ENCODE assay signal across 1 cellular context in genomic region chr22:47102648-47103047, GRCh38.
TF ChIP-seq lines count a peak whose summit lies in the region.

No MANE protein-coding gene starts in this region.

TF ChIP-seq in HepG2, 621 proteins besides CTCF, POLR2A, EP300 and RAD21 (continued from another document):
- TF ChIP-seq ZGPAT (CRISPR knock-in tag; IDR thresholded peaks at IDR 0.05) (no peak), ZNF260 (CRISPR knock-in tag; IDR thresholded peaks at IDR 0.05; ENCODE audit: borderline replicate concordance, low read depth) (no peak), ZNF570 (CRISPR knock-in tag; IDR thresholded peaks at IDR 0.05; ENCODE audit: borderline replicate concordance) (no peak), HNF4G (IDR thresholded peaks at IDR 0.05; ENCODE audit: borderline replicate concordance, low read depth, low read length) (peak; percentile 34; the same call in 1 of the 2 replicates), HNF4G (CRISPR knock-in tag; IDR thresholded peaks at IDR 0.05; ENCODE audit: borderline replicate concordance, low read depth) (no peak), KLF15 (CRISPR knock-in tag; IDR thresholded peaks at IDR 0.05; ENCODE audit: borderline replicate concordance) (no peak)
- TF ChIP-seq, protein P1, sequence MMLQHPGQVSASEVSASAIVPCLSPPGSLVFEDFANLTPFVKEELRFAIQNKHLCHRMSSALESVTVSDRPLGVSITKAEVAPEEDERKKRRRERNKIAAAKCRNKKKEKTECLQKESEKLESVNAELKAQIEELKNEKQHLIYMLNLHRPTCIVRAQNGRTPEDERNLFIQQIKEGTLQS (CRISPR knock-in tag; IDR thresholded peaks at IDR 0.05), result no peak
